Comparison of ENCODE assay signal across 1 cellular context in the genomic region with DNA sequence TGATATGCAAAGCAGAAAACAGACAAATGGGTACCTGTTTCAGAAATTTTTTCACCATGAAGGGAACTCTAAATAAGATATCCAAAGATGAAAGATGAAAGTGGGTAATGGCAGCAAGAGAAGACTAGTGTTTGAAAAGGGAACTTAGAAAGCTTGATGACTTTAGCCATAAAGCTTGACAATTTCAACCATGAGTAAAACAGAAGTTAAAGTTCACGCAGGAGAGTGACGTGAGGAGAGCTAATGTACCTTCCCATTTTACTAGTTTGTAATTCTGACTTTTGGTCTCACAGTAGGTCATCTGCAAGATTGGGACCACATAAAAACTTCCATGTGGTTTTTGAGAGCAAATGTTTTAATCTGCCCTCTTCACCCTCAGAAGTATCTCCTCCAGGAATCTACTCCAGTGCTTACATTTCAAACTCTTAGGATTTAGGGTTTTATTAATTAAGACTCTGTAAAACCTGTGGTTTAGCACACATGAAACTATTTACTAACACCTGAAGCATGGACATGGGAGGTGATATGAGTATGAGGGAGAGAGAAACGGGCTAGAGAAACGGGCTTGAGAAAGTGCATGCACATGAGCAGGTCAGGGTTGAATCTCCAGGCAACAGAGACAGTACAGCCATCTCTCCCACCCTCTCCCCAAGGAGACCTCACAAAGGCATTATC.
TF ChIP-seq lines count a peak whose summit lies in the region.

No MANE protein-coding gene starts in this region.

TF ChIP-seq in GM12878, 131 proteins besides CTCF, POLR2A, EP300 and RAD21 (continued from another document):
- TF ChIP-seq BCL3 (IDR thresholded peaks at IDR 0.05; ENCODE audit: borderline replicate concordance, insufficient read depth, low read depth, low read length, poor library complexity, severe bottlenecking) (no peak), TARDBP (IDR thresholded peaks at IDR 0.05; ENCODE audit: borderline replicate concordance) (no peak), PML (IDR thresholded peaks at IDR 0.05; ENCODE audit: low read length) (no peak), KDM1A (IDR thresholded peaks at IDR 0.05; ENCODE audit: borderline replicate concordance) (no peak), POU2F2 (IDR thresholded peaks at IDR 0.05; ENCODE audit: borderline replicate concordance, low read depth, low read length) (no peak), CBX5 (IDR thresholded peaks at IDR 0.05; ENCODE audit: low read depth) (no peak), SIX5 (IDR thresholded peaks at IDR 0.05; ENCODE audit: low read depth, low read length, severe bottlenecking) (no peak), SUPT20H (IDR thresholded peaks at IDR 0.05; ENCODE audit: borderline replicate concordance, control insufficient read depth, low read depth, low read length) (no peak), SMAD1 (IDR thresholded peaks at IDR 0.05; ENCODE audit: low read depth, partially characterized antibody) (peak; percentile 82), MEF2B (IDR thresholded peaks at IDR 0.05; ENCODE audit: partially characterized antibody, poor library complexity, severe bottlenecking) (peak; percentile 69), RB1 (IDR thresholded peaks at IDR 0.05; ENCODE audit: borderline replicate concordance) (no peak), MYB (IDR thresholded peaks at IDR 0.05; ENCODE audit: borderline replicate concordance, low read depth, low read length) (no peak), CHD2 (IDR thresholded peaks at IDR 0.05; ENCODE audit: borderline replicate concordance, low read depth, low read length) (no peak), ZNF217 (IDR thresholded peaks at IDR 0.05) (peak; percentile 45; the same call in 1 of the 2 replicates), TCF12 (IDR thresholded peaks at IDR 0.05; ENCODE audit: low read depth, low read length) (no peak), HDGF (IDR thresholded peaks at IDR 0.05) (no peak), RELB (IDR thresholded peaks at IDR 0.05; ENCODE audit: low read depth) (peak; percentile 50), CHD1 (IDR thresholded peaks at IDR 0.05; ENCODE audit: low read depth, low read length) (no peak), HDAC6 (IDR thresholded peaks at IDR 0.05; ENCODE audit: unreplicated experiment) (no peak), WRNIP1 (IDR thresholded peaks at IDR 0.05; ENCODE audit: borderline replicate concordance, low read depth, low read length) (no peak), PAX5 (IDR thresholded peaks at IDR 0.05; ENCODE audit: borderline replicate concordance, low read depth, low read length) (0 out of 2 replicates have a peak, but pooled peaks have one; percentile 37), MAX (IDR thresholded peaks at IDR 0.05; ENCODE audit: low read depth, low read length) (no peak), ZNF274 (IDR thresholded peaks at IDR 0.05; ENCODE audit: insufficient read depth, insufficient read length) (no peak), E2F4 (IDR thresholded peaks at IDR 0.05; ENCODE audit: low read depth, low read length) (no peak)
- TF ChIP-seq, protein P1, sequence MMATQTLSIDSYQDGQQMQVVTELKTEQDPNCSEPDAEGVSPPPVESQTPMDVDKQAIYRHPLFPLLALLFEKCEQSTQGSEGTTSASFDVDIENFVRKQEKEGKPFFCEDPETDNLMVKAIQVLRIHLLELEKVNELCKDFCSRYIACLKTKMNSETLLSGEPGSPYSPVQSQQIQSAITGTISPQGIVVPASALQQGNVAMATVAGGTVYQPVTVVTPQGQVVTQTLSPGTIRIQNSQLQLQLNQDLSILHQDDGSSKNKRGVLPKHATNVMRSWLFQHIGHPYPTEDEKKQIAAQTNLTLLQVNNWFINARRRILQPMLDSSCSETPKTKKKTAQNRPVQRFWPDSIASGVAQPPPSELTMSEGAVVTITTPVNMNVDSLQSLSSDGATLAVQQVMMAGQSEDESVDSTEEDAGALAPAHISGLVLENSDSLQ (IDR thresholded peaks at IDR 0.05): peak; percentile 50; the same call in 1 of the 2 replicates
